1 cellular context compared by ENCODE assay signal in the genomic region with DNA sequence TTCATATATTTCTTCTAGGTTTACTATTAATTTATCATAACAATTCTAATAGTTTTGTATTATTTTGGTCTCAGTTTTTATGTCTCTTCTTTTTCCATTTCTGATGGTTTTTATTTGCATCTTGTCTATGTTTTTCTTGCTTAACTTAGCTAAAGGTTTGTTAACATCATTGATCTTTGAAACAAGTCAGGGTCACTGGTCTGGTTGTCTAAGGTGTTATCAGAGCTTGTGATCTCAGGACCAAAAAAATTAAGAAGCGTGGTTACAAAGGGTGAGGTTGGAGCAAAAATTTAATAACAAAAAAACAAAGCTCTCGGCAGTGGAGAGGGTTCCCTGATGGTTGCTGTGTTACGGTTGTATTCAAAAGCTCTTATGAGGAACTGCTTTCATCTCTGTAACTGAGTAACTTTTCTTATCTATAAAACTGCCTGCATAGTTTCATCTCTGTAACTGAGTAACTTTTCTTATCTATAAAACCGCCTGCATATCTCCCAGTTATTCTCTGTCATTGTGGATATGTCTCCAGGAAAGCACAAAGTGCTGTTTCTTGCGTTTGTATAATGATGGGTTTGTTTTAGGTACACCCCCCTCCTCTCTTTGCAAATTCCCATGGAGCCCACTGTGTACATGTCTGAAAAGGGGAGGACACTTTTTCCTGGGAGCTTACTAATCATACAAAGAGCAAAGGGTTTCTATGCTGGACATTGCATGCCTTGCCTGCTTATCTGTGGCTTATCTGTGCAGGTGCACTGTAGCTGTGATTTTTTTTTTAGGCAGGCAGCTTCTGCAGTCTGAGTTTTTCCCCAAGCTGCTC.
TF ChIP-seq lines count a peak whose summit lies in the region.

No MANE protein-coding gene starts in this region.

TF ChIP-seq in HepG2, 621 proteins besides CTCF, POLR2A, EP300 and RAD21 (continued from another document and continues in another):
- TF ChIP-seq, protein P1, sequence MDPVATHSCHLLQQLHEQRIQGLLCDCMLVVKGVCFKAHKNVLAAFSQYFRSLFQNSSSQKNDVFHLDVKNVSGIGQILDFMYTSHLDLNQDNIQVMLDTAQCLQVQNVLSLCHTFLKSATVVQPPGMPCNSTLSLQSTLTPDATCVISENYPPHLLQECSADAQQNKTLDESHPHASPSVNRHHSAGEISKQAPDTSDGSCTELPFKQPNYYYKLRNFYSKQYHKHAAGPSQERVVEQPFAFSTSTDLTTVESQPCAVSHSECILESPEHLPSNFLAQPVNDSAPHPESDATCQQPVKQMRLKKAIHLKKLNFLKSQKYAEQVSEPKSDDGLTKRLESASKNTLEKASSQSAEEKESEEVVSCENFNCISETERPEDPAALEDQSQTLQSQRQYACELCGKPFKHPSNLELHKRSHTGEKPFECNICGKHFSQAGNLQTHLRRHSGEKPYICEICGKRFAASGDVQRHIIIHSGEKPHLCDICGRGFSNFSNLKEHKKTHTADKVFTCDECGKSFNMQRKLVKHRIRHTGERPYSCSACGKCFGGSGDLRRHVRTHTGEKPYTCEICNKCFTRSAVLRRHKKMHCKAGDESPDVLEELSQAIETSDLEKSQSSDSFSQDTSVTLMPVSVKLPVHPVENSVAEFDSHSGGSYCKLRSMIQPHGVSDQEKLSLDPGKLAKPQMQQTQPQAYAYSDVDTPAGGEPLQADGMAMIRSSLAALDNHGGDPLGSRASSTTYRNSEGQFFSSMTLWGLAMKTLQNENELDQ (CRISPR knock-in tag; IDR thresholded peaks at IDR 0.05; ENCODE audit: borderline replicate concordance): no peak
- TF ChIP-seq, protein P2, sequence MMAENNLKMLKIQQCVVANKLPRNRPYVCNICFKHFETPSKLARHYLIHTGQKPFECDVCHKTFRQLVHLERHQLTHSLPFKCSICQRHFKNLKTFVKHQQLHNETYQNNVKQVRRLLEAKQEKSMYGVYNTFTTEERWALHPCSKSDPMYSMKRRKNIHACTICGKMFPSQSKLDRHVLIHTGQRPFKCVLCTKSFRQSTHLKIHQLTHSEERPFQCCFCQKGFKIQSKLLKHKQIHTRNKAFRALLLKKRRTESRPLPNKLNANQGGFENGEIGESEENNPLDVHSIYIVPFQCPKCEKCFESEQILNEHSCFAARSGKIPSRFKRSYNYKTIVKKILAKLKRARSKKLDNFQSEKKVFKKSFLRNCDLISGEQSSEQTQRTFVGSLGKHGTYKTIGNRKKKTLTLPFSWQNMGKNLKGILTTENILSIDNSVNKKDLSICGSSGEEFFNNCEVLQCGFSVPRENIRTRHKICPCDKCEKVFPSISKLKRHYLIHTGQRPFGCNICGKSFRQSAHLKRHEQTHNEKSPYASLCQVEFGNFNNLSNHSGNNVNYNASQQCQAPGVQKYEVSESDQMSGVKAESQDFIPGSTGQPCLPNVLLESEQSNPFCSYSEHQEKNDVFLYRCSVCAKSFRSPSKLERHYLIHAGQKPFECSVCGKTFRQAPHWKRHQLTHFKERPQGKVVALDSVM (CRISPR knock-in tag; IDR thresholded peaks at IDR 0.05): no peak
- TF ChIP-seq, protein P3, sequence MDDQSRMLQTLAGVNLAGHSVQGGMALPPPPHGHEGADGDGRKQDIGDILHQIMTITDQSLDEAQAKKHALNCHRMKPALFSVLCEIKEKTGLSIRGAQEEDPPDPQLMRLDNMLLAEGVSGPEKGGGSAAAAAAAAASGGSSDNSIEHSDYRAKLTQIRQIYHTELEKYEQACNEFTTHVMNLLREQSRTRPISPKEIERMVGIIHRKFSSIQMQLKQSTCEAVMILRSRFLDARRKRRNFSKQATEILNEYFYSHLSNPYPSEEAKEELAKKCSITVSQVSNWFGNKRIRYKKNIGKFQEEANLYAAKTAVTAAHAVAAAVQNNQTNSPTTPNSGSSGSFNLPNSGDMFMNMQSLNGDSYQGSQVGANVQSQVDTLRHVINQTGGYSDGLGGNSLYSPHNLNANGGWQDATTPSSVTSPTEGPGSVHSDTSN (CRISPR knock-in tag; IDR thresholded peaks at IDR 0.05; ENCODE audit: borderline replicate concordance): no peak
- TF ChIP-seq ZNF724P (CRISPR knock-in tag; IDR thresholded peaks at IDR 0.05; ENCODE audit: borderline replicate concordance) (no peak), ZNF850 (CRISPR knock-in tag; conservative IDR thresholded peaks at IDR 0.05) (no peak), ZNF607 (CRISPR knock-in tag; IDR thresholded peaks at IDR 0.05; ENCODE audit: borderline replicate concordance) (peak; percentile 58; the same call in 1 of the 2 replicates), TBL1XR1 (IDR thresholded peaks at IDR 0.05; ENCODE audit: borderline replicate concordance, low read length, partially characterized antibody) (peak; percentile 44), TAF15 (IDR thresholded peaks at IDR 0.05; ENCODE audit: low read depth, low read length, poor library complexity, severe bottlenecking) (no peak), ZNF460 (CRISPR knock-in tag; IDR thresholded peaks at IDR 0.05; ENCODE audit: borderline replicate concordance) (no peak), FOXC1 (CRISPR knock-in tag; IDR thresholded peaks at IDR 0.05; ENCODE audit: borderline replicate concordance) (peak; percentile 73; the same call in 1 of the 2 replicates), MYC (CRISPR knock-in tag; IDR thresholded peaks at IDR 0.05; ENCODE audit: borderline replicate concordance) (no peak), ZNF343 (CRISPR knock-in tag; IDR thresholded peaks at IDR 0.05) (no peak), TRIM24 (CRISPR knock-in tag; IDR thresholded peaks at IDR 0.05) (no peak), ZNF33A (CRISPR knock-in tag; IDR thresholded peaks at IDR 0.05; ENCODE audit: borderline replicate concordance) (peak; percentile 65; the same call in 1 of the 2 replicates), SRSF4 (IDR thresholded peaks at IDR 0.05; ENCODE audit: low read depth, low read length, poor library complexity, severe bottlenecking) (no peak), ZNF629 (CRISPR knock-in tag; conservative IDR thresholded peaks at IDR 0.05) (no peak), ZBTB3 (CRISPR knock-in tag; IDR thresholded peaks at IDR 0.05; ENCODE audit: borderline replicate concordance, low read depth) (no peak), SYNCRIP (IDR thresholded peaks at IDR 0.05; ENCODE audit: insufficient read depth, low read depth, low read length) (no peak), ZNF17 (CRISPR knock-in tag; IDR thresholded peaks at IDR 0.05) (no peak), JUND (CRISPR knock-in tag; IDR thresholded peaks at IDR 0.05) (no peak), RBM22 (optimal IDR thresholded peaks at IDR 0.05; ENCODE audit: low read length) (peak; percentile 57), FOXA1 (IDR thresholded peaks at IDR 0.05) (no peak), FOXA1 (CRISPR knock-in tag; IDR thresholded peaks at IDR 0.05) (peak; percentile 89), TCF12 (IDR thresholded peaks at IDR 0.05) (no peak), TCF12 (CRISPR knock-in tag; IDR thresholded peaks at IDR 0.05) (peak; percentile 98), MATR3 (CRISPR knock-in tag; IDR thresholded peaks at IDR 0.05) (no peak), ZNF572 (CRISPR knock-in tag; IDR thresholded peaks at IDR 0.05) (no peak), HDAC6 (IDR thresholded peaks at IDR 0.05; ENCODE audit: low read depth, low read length) (no peak), ZNF260 (CRISPR knock-in tag; IDR thresholded peaks at IDR 0.05; ENCODE audit: borderline replicate concordance, low read depth) (no peak), CBX5 (CRISPR knock-in tag; IDR thresholded peaks at IDR 0.05; ENCODE audit: borderline replicate concordance) (peak; percentile 81), NRL (CRISPR knock-in tag; IDR thresholded peaks at IDR 0.05; ENCODE audit: borderline replicate concordance) (no peak), CREB1 (IDR thresholded peaks at IDR 0.05) (no peak), CREB1 (CRISPR knock-in tag; IDR thresholded peaks at IDR 0.05) (peak; percentile 78), HCFC1 (IDR thresholded peaks at IDR 0.05; ENCODE audit: low read depth, low read length) (no peak), ZNF768 (CRISPR knock-in tag; IDR thresholded peaks at IDR 0.05) (no peak), ZNF670 (CRISPR knock-in tag; IDR thresholded peaks at IDR 0.05; ENCODE audit: borderline replicate concordance) (no peak), SP2 (CRISPR knock-in tag; IDR thresholded peaks at IDR 0.05) (no peak), ZNF660 (CRISPR knock-in tag; IDR thresholded peaks at IDR 0.05; ENCODE audit: borderline replicate concordance, low read depth) (no peak), CREM (IDR thresholded peaks at IDR 0.05) (peak; percentile 96), CREM (CRISPR knock-in tag; IDR thresholded peaks at IDR 0.05) (no peak), NKX3-1 (CRISPR knock-in tag; IDR thresholded peaks at IDR 0.05) (no peak; the same call in 1 of the 2 replicates)
- TF ChIP-seq, protein P4, sequence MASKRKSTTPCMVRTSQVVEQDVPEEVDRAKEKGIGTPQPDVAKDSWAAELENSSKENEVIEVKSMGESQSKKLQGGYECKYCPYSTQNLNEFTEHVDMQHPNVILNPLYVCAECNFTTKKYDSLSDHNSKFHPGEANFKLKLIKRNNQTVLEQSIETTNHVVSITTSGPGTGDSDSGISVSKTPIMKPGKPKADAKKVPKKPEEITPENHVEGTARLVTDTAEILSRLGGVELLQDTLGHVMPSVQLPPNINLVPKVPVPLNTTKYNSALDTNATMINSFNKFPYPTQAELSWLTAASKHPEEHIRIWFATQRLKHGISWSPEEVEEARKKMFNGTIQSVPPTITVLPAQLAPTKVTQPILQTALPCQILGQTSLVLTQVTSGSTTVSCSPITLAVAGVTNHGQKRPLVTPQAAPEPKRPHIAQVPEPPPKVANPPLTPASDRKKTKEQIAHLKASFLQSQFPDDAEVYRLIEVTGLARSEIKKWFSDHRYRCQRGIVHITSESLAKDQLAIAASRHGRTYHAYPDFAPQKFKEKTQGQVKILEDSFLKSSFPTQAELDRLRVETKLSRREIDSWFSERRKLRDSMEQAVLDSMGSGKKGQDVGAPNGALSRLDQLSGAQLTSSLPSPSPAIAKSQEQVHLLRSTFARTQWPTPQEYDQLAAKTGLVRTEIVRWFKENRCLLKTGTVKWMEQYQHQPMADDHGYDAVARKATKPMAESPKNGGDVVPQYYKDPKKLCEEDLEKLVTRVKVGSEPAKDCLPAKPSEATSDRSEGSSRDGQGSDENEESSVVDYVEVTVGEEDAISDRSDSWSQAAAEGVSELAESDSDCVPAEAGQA (IDR thresholded peaks at IDR 0.05; ENCODE audit: low read depth): 0 out of 2 replicates have a peak, but pooled peaks have one; percentile 7
- TF ChIP-seq, protein P4 (CRISPR knock-in tag; IDR thresholded peaks at IDR 0.05; ENCODE audit: borderline replicate concordance): 0 out of 2 replicates have a peak, but pooled peaks have one; percentile 60
- TF ChIP-seq, protein P5, sequence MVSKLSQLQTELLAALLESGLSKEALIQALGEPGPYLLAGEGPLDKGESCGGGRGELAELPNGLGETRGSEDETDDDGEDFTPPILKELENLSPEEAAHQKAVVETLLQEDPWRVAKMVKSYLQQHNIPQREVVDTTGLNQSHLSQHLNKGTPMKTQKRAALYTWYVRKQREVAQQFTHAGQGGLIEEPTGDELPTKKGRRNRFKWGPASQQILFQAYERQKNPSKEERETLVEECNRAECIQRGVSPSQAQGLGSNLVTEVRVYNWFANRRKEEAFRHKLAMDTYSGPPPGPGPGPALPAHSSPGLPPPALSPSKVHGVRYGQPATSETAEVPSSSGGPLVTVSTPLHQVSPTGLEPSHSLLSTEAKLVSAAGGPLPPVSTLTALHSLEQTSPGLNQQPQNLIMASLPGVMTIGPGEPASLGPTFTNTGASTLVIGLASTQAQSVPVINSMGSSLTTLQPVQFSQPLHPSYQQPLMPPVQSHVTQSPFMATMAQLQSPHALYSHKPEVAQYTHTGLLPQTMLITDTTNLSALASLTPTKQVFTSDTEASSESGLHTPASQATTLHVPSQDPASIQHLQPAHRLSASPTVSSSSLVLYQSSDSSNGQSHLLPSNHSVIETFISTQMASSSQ (IDR thresholded peaks at IDR 0.05; ENCODE audit: low read depth): peak; percentile 99
- TF ChIP-seq, protein P5 (CRISPR knock-in tag; IDR thresholded peaks at IDR 0.05; ENCODE audit: borderline replicate concordance): peak; percentile 100
- TF ChIP-seq, protein P6, sequence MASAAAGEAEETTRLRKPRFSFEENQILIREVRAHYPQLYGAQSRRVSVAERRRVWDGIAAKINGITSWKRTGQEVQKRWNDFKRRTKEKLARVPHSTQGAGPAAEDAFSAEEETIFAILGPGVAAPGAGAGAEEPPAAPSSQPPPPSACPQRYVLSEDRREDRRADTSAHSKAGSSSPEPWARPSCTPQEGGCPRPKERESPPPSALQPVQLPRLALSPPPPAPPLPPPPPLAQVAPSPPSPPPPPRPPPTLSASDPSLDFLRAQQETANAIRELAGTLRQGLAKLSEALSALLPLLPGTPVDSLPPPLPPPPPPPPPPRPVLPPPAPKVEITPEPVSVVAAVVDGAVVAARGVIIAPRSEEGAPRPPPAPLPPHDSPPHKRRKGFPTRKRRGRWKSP (CRISPR knock-in tag; IDR thresholded peaks at IDR 0.05): peak; percentile 44; the same call in 1 of the 2 replicates
- TF ChIP-seq, protein P7, sequence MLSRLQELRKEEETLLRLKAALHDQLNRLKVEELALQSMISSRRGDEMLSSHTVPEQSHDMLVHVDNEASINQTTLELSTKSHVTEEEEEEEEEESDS (CRISPR knock-in tag; IDR thresholded peaks at IDR 0.05; ENCODE audit: borderline replicate concordance): no peak
